Comparison of ENCODE assay signal across 13 cellular contexts in the genomic region with DNA sequence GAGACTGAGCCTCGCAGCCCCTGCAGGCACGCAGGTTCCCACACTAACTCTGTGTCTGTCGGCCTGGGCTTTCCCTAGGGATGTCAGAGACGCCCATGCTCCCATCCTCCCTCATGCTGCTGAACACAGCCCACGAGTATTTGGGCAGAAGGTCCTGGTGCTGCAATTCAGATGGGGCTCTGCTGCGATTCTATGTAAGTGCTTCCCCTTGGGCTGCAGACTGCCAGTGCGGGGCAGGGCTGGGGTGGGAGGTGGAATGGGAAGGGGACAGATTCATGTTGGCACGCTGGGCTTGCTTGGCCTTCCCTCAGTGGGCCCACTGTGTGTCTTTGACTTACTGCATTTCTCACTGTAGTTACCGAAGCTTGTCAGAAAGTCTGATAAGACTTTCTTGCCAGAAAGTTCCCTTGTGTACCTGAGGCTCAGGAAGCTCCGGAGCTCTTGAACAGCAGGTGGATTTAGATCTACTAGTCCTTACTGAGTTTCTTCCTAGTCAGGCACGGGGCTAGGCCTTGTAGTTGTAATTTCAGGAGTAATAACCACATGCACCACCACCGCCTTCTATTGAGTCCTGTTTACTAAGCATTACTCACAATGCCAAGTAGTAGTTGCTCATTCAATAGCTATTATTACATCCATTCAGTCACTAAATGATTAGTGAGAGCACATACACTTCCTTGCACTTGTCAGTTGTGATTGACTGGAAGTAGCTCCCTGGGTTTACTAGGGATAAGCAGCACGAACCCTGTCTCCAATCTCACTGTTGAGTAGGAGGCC.
"Had no signal": no experiment of that assay in that cellular context is flagged by ENCODE, and none has a peak within 500 bp of the region (broad histone marks: within the 10 kb centered on the region; RNA-seq: fewer than 3 reads in every experiment).

No MANE protein-coding gene starts in this region.

- H3K27ac ChIP-seq: gastrocnemius medialis, left lung, thoracic aorta had no signal

- H3K9me3 ChIP-seq: gastrocnemius medialis, left lung, thoracic aorta had no signal

- H3K27me3 ChIP-seq: gastrocnemius medialis, left lung had no signal

- H3K4me3 ChIP-seq: gastrocnemius medialis, left lung, thoracic aorta had no signal

- DNase-seq: activated CD4-positive, CD25-positive, alpha-beta regulatory T cell; activated gamma-delta T cell treated with Interleukin-2 at 50 U/mL for 16 hours; activated naive CD8-positive, alpha-beta T cell treated with anti-CD3 and anti-CD28 coated beads, Interleukin-2, amount 10 ng/mL, durations not matched to agents 7 days and 5 days; activated T-cell treated with anti-CD3 and anti-CD28 coated beads, Interleukin-2, amount 50 U/mL, for 1 hour; anterior cingulate cortex; gastrocnemius medialis; islet precursor cell; left lung; mesendoderm; nephron progenitor cell; stimulated activated CD4-positive, alpha-beta T cell treated with anti-CD3 and anti-CD28 coated beads, Interleukin-4, amount 100 ng/mL, for 24 hours; stimulated activated naive CD8-positive, alpha-beta T cell treated with anti-CD3 and anti-CD28 coated beads, Interleukin-15, amount 100 ng/mL, for 72 hours had no signal

- H3K4me1 ChIP-seq: gastrocnemius medialis, left lung had no signal
